In the genomic region with DNA sequence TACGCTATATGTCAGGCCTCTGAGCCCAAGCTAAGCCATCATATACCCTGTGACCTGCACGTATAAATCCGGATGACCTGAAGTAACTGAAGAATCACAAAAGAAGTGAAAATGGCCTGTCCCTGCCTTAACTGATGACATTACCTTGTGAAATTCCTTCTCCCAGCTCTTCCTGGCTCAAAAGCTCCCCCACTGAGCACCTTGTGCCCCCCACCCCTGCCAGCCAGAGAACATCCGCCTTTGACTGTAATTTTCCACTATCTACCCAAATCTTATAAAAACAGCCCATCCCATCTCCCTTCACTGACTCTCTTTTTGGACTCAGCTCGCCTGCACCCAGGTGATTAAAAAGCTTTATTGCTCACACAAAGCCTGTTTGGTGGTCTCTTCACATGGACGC, we compare ENCODE assay signal across 8 cellular contexts. TPM values are rescaled to one million over a fixed set of nuclear protein-coding genes. Genes with fewer than 3 reads are reported as not detected.
DNase-seq lines count a peak whose midpoint lies in the region; ATAC-seq and TF ChIP-seq lines count a peak whose summit lies in the region.
"Not testable (repeated sequence)": the region's sequence is repeated elsewhere in the genome, so short reads cannot be mapped to it uniquely, and the experiment has no call there.

No MANE protein-coding gene starts in this region.

- in situ Hi-C loops in GM23248 (cut with MboI) = not testable (repeated sequence)

- H3K4me3 ChIP-seq in GM23248 = peak overlapping the region; percentile 48
- not testable (repeated sequence) for H3K4me3 ChIP-seq in Peyer's patch, esophagus muscularis mucosa, lower lobe of right lung, stomach, upper lobe of right lung

- H3K27ac Mint-ChIP-seq in MCF 10A (ENCODE audit: low read depth, unreplicated experiment) = peak overlapping the region; percentile 76
- H3K27ac Mint-ChIP-seq in osteocyte (ENCODE audit: unreplicated experiment) = peak overlapping the region; percentile 70

- H3K4me2 ChIP-seq in GM23248 (ENCODE audit: unreplicated experiment) = peak overlapping the region; percentile 73

- H3K36me3 ChIP-seq in GM23248 (ENCODE audit: low read depth); Peyer's patch; esophagus muscularis mucosa; lower lobe of right lung; stomach; upper lobe of right lung: not testable (repeated sequence)

- H3K36me3 Mint-ChIP-seq in MCF 10A (ENCODE audit: insufficient read depth, unreplicated experiment); osteocyte (ENCODE audit: unreplicated experiment): not testable (repeated sequence)

- H3K27ac ChIP-seq in GM23248 (peak overlapping the region; percentile 82), Peyer's patch (peak overlapping the region in 3 of 4 donors; percentile 2 to 76 (median 9)), esophagus muscularis mucosa (replicated peaks in 1 of 4) (peak overlapping the region; percentile 79 to 86 (median 81)), lower lobe of right lung (peak overlapping the region; percentile 51), stomach (peak overlapping the region in 4 of 5 donors; percentile 77 to 89 (median 83)), upper lobe of right lung (peak overlapping the region; percentile 71)

- TF ChIP-seq POLR2A in Peyer's patch (IDR thresholded peaks at IDR 0.05); esophagus muscularis mucosa (IDR thresholded peaks at IDR 0.05; ENCODE audit: low read depth); stomach (IDR thresholded peaks at IDR 0.05): not testable (repeated sequence)

- not testable (repeated sequence) for ATAC-seq in lower lobe of right lung, upper lobe of right lung

- H3K4me1 ChIP-seq in GM23248 (ENCODE audit: insufficient read depth) (peaks cover 60% of the 10 kb centered on the region), esophagus muscularis mucosa (peaks cover 24 to 29% (median 26%) of the 10 kb centered on the region in 4 donors), lower lobe of right lung (peaks cover 18% of the 10 kb centered on the region), stomach (peaks cover 5 to 29% (median 22%) of the 10 kb centered on the region in 4 donors), upper lobe of right lung (peaks cover 17% of the 10 kb centered on the region)
- not testable (repeated sequence) for H3K4me1 ChIP-seq in Peyer's patch

- H3K79me2 ChIP-seq in GM23248 (ENCODE audit: insufficient read depth) = not testable (repeated sequence)

- CTCF ChIA-PET in MCF 10A (lab: Yijun Ruan, JAX) = interaction anchor here (0.7 kb wide), 1 partner anchor 8 kb away, joined by 3 read pairs; no protein-coding TSS in a partner anchor

- H4K20me1 ChIP-seq in GM23248 (ENCODE audit: insufficient read depth) = not testable (repeated sequence)

- H3K9ac ChIP-seq in GM23248 = peak overlapping the region; percentile 60

- H3K4me1 Mint-ChIP-seq in MCF 10A (ENCODE audit: insufficient read depth, unreplicated experiment) (peaks cover 31% of the 10 kb centered on the region), osteocyte (ENCODE audit: unreplicated experiment) (peaks cover 61% of the 10 kb centered on the region)

- not testable (repeated sequence) for H3K27me3 Mint-ChIP-seq in MCF 10A (ENCODE audit: insufficient read depth, unreplicated experiment); osteocyte (ENCODE audit: unreplicated experiment)

- not testable (repeated sequence) for H3K27me3 ChIP-seq in GM23248 (replicated peaks; ENCODE audit: insufficient read depth); Peyer's patch; esophagus muscularis mucosa; lower lobe of right lung (ENCODE audit: low read depth); stomach; upper lobe of right lung

- intact Hi-C loops in MCF 10A (cut with micrococcal nuclease); esophagus muscularis mucosa (cut with DNase I); lower lobe of right lung (cut with DNase I); stomach (cut with DNase I; ENCODE audit: low total_unique reads); upper lobe of right lung (cut with DNase I): not testable (repeated sequence)

- H3K9me3 Mint-ChIP-seq in MCF 10A (ENCODE audit: unreplicated experiment); osteocyte (ENCODE audit: unreplicated experiment): not testable (repeated sequence)

- not testable (repeated sequence) for BruUV-seq in MCF 10A (replicated peaks; lab: Mats Ljungman, UMichigan)

- H3F3A ChIP-seq in GM23248 (ENCODE audit: insufficient read depth) = peaks cover 49% of the 10 kb centered on the region

- DNase-seq in GM23248; Peyer's patch; MCF 10A (ENCODE audit: unreplicated experiment); esophagus muscularis mucosa (ENCODE audit: extremely low spot score); lower lobe of right lung; osteocyte (ENCODE audit: extremely low spot score, unreplicated experiment); stomach; upper lobe of right lung: not testable (repeated sequence)

- H2AFZ ChIP-seq in GM23248 = 0 out of 2 replicates have a peak overlapping the region, but pooled peaks have one; percentile 19

- POLR2A ChIA-PET in MCF 10A (lab: Yijun Ruan, JAX) = interaction anchor here (0.9 to 1.4 kb wide), 3 partner anchors 9 to 23 kb away, joined by 3 to 5 read pairs (median 3); no protein-coding TSS in a partner anchor

- not testable (repeated sequence) for TF ChIP-seq CTCF in Peyer's patch (IDR thresholded peaks at IDR 0.05); MCF 10A (IDR thresholded peaks at IDR 0.05; ENCODE audit: unreplicated experiment); esophagus muscularis mucosa (IDR thresholded peaks at IDR 0.05); lower lobe of right lung (IDR thresholded peaks at IDR 0.05); osteocyte (IDR thresholded peaks at IDR 0.05); stomach (IDR thresholded peaks at IDR 0.05); upper lobe of right lung (IDR thresholded peaks at IDR 0.05)

- not testable (repeated sequence) for H3K4me3 Mint-ChIP-seq in MCF 10A (ENCODE audit: unreplicated experiment); osteocyte (ENCODE audit: unreplicated experiment)

- whole genome bisulfite sequencing in GM23248 (ENCODE audit: low coverage in 1 of 2, low lambda C conversion rate in 2 of 2, missing lambda C conversion rate in 2 of 2), 2 experiments = 66 to 74% methylated on average over 6 of the region's 6 CpGs
- 92% methylated on average over 6 of the region's 6 CpGs for WGBS in esophagus muscularis mucosa
- WGBS in stomach, 5 donors = 88 to 96% (median 94%) methylated on average over 6 of the region's 6 CpGs

- not testable (repeated sequence) for H3K9me3 ChIP-seq in GM23248 (ENCODE audit: low read depth); Peyer's patch; esophagus muscularis mucosa; lower lobe of right lung; stomach; upper lobe of right lung

- TF ChIP-seq EP300 in esophagus muscularis mucosa (IDR thresholded peaks at IDR 0.05); stomach (IDR thresholded peaks at IDR 0.05): not testable (repeated sequence)

- not testable (repeated sequence) for H3K9me2 ChIP-seq in GM23248 (ENCODE audit: insufficient read depth)

RNA-seq across cellular contexts. Expression of gene IFIT2, which starts 17.1 kb away (rescaled TPM):
- total RNA-seq in GM23248 (2014; rRNA removed; shearing (Covaris generic)) = 3.5 and 7.0 TPM in 2 replicates
- 8.5 and 9.5 TPM in 2 replicates for polyA plus RNA-seq in GM23248 (2016; fragmentation: Nextera tagmentation; extraction: Ambion mirVana)
- total RNA-seq in Peyer's patch = 10 to 100 TPM in 1 of 4 donors, 1 to 10 TPM in 3; 3.3 to 10.9 (median 4.7) TPM
- total RNA-seq in MCF 10A (2022) = 0.58 and 1.3 TPM in 2 replicates
- 1 to 10 TPM; 2.2 to 5.0 (median 3.3) TPM for total RNA-seq in esophagus muscularis mucosa
- total RNA-seq in lower lobe of right lung = 64.8 TPM
- 8.8 and 11.0 TPM in 2 replicates for total RNA-seq in osteocyte
- 1 to 10 TPM in 2 of 5 donors, under 1 TPM in 2, not detected in 1; 0.45 to 5.0 (median 0.94) TPM for total RNA-seq in stomach
- 1 to 10 TPM; 1.6 to 3.1 (median 2.3) TPM for polyA plus RNA-seq in stomach
- total RNA-seq in upper lobe of right lung = 47.2 TPM

RNA-seq across cellular contexts. Expression of gene LIPA, which starts 33.1 kb away (rescaled TPM):
- total RNA-seq in GM23248 (2014; rRNA removed; shearing (Covaris generic)) = 109 and 113 TPM in 2 replicates
- polyA plus RNA-seq in GM23248 (2016; fragmentation: Nextera tagmentation; extraction: Ambion mirVana) = 134 and 137 TPM in 2 replicates
- total RNA-seq in Peyer's patch = 100 to 1,000 TPM in 2 of 4 donors, 10 to 100 TPM in 2; 30.5 to 349 (median 116) TPM
- total RNA-seq in MCF 10A (2022) = 18.5 and 22.3 TPM in 2 replicates
- 10 to 100 TPM; 18.3 to 28.3 (median 24.0) TPM for total RNA-seq in esophagus muscularis mucosa
- 174 TPM for total RNA-seq in lower lobe of right lung
- 36.9 and 42.2 TPM in 2 replicates for total RNA-seq in osteocyte
- 10 to 100 TPM in 4 of 5 donors, 1 to 10 TPM in 1; 1.8 to 65.9 (median 13.4) TPM for total RNA-seq in stomach
- 10 to 100 TPM; 12.2 to 22.8 (median 12.6) TPM for polyA plus RNA-seq in stomach
- 194 TPM for total RNA-seq in upper lobe of right lung

RNA-seq across cellular contexts. Expression of gene IFIT3, which starts 43.1 kb away (rescaled TPM):
- total RNA-seq in GM23248 (2014; rRNA removed; shearing (Covaris generic)) = 10.9 and 19.0 TPM in 2 replicates
- polyA plus RNA-seq in GM23248 (2016; fragmentation: Nextera tagmentation; extraction: Ambion mirVana) = 10.4 and 10.6 TPM in 2 replicates
- 10 to 100 TPM; 10.6 to 16.4 (median 13.7) TPM for total RNA-seq in Peyer's patch
- 1.4 and 3.6 TPM in 2 replicates for total RNA-seq in MCF 10A (2022)
- total RNA-seq in esophagus muscularis mucosa = 1 to 10 TPM; 7.8 to 9.8 (median 8.8) TPM
- 117 TPM for total RNA-seq in lower lobe of right lung
- 19.9 and 22.7 TPM in 2 replicates for total RNA-seq in osteocyte
- 10 to 100 TPM in 1 of 5 donors, 1 to 10 TPM in 4; 1.3 to 11.4 (median 2.6) TPM for total RNA-seq in stomach
- polyA plus RNA-seq in stomach = 10 to 100 TPM in 1 of 3 donors, 1 to 10 TPM in 2; 6.3 to 11.3 (median 7.9) TPM
- 78.0 TPM for total RNA-seq in upper lobe of right lung

Comparison
In these comparisons a context has a peak if more than half of its experiments do, and no peak if none do; other contexts are left out.
1. H3K27ac ChIP-seq: peak in every context shown above with its lines; median percentile 83 in stomach; 82 in GM23248; 81 in esophagus muscularis mucosa; 71 in upper lobe of right lung; 51 in lower lobe of right lung; 9 in Peyer's patch.